ENCODE assay signal across 8 cellular contexts in genomic region chr1:161390559-161390858, GRCh38. TPM values are rescaled to one million over a fixed set of nuclear protein-coding genes. Genes with fewer than 3 reads are reported as not detected.
DNase-seq lines count a peak whose midpoint lies in the region; ATAC-seq and TF ChIP-seq lines count a peak whose summit lies in the region.

No MANE protein-coding gene starts in this region.

- peak overlapping the region; percentile 95 for H3K9ac ChIP-seq in GM23248
- peak overlapping the region; percentile 75; the same call in 1 of the 2 replicates for H3K9ac ChIP-seq in iPS-20b (ENCODE audit: low read depth, low read length)

- 5 to 7% methylated on average over 13 of the region's 13 CpGs for whole genome bisulfite sequencing in GM23248 (ENCODE audit: low coverage in 1 of 2, low lambda C conversion rate in 2 of 2, missing lambda C conversion rate in 2 of 2), 2 experiments

- TF ChIP-seq CTCF in AG04449 (IDR thresholded peaks at IDR 0.05; ENCODE audit: insufficient read depth, low read length, missing control alignments): no peak

- H3K27me3 ChIP-seq in GM23248 (replicated peaks; ENCODE audit: insufficient read depth): no peaks in the 10 kb centered on the region
- H3K27me3 ChIP-seq in iPS-20b (ENCODE audit: insufficient read depth, low read length): peaks cover 9% of the 10 kb centered on the region

- peaks cover 38% of the 10 kb centered on the region for H3K4me1 Mint-ChIP-seq in activated CD8-positive, alpha-beta T cell treated with anti-CD3 and anti-CD28 coated beads, Interleukin-2, amount 10 ng/mL, durations not matched to agents 7 days and 5 days (ENCODE audit: low read depth)

- H3K4me3 ChIP-seq in AG04449 (ENCODE audit: low read depth, low read length) (peak overlapping the region; percentile 88), GM23248 (peak overlapping the region; percentile 83), iPS-20b (ENCODE audit: low read length) (peak overlapping the region; percentile 84)

- H3F3A ChIP-seq in GM23248 (ENCODE audit: insufficient read depth): no peaks in the 10 kb centered on the region

- peaks cover 4% of the 10 kb centered on the region for H3K36me3 Mint-ChIP-seq in activated CD8-positive, alpha-beta T cell treated with anti-CD3 and anti-CD28 coated beads, Interleukin-2, amount 10 ng/mL, durations not matched to agents 7 days and 5 days (ENCODE audit: low read depth)

- peak overlapping the region; percentile 88 for H2AFZ ChIP-seq in GM23248

- DNase-seq in AG04449 (ENCODE audit: low read depth, low spot score) (no peak), GM23248 (no peak), occipital lobe (lab: John Stamatoyannopoulos, UW) (no peak), epidermal melanocyte (ENCODE audit: insufficient read length, low spot score) (no peak)
- DNase-seq in activated CD8-positive, alpha-beta T cell treated with anti-CD3 and anti-CD28 coated beads, Interleukin-2, amount 10 ng/mL, durations not matched to agents 7 days and 5 days: no peak

- H3K36me3 ChIP-seq in GM23248 (ENCODE audit: low read depth) (no peaks in the 10 kb centered on the region), iPS-20b (ENCODE audit: insufficient read depth, low read depth, low read length) (no peaks in the 10 kb centered on the region)

- peak overlapping the region; percentile 89 for H3K4me3 Mint-ChIP-seq in activated CD8-positive, alpha-beta T cell treated with anti-CD3 and anti-CD28 coated beads, Interleukin-2, amount 10 ng/mL, durations not matched to agents 7 days and 5 days

- in situ Hi-C loops in GM23248 (cut with MboI): no loop called here

- H3K9me2 ChIP-seq in GM23248 (ENCODE audit: insufficient read depth): no peaks in the 10 kb centered on the region

- peaks cover 7% of the 10 kb centered on the region; the same call in 1 of the 2 replicates for H3K4me1 ChIP-seq in GM23248 (ENCODE audit: insufficient read depth)
- no peaks in the 10 kb centered on the region for H3K4me1 ChIP-seq in iPS-20b (ENCODE audit: insufficient read depth, low read length)

- peak overlapping the region; percentile 57 for H3K27ac ChIP-seq in GM23248
- no peak overlapping the region for H3K27ac ChIP-seq in iPS-20b (ENCODE audit: low read length)
- H3K27ac ChIP-seq in temporal lobe (ENCODE audit: low read depth, low read length): peak overlapping the region; percentile 80

- POLR2A ChIA-PET in AG04449 (lab: Yijun Ruan, JAX): no interaction called here
- POLR2A ChIA-PET in activated CD8-positive, alpha-beta T cell treated with anti-CD3 and anti-CD28 coated beads, Interleukin-2, amount 10 ng/mL, durations not matched to agents 7 days and 5 days (lab: Charles Lee): interaction anchor here (0.6 to 1.4 kb wide), 3 partner anchors 9 to 607 kb away, joined by 3 to 7 read pairs (median 3); no protein-coding TSS in a partner anchor

- ATAC-seq in activated CD8-positive, alpha-beta T cell treated with anti-CD3 and anti-CD28 coated beads, Interleukin-2, amount 10 ng/mL, durations not matched to agents 7 days and 5 days: no peak
- no peak for ATAC-seq in HG03135 (IDR thresholded peaks at IDR 0.05; ENCODE audit: unreplicated experiment)

- H3K4me2 ChIP-seq in GM23248 (ENCODE audit: unreplicated experiment): peak overlapping the region; percentile 86

- H3K9me3 ChIP-seq in GM23248 (ENCODE audit: low read depth) (no peaks in the 10 kb centered on the region), iPS-20b (ENCODE audit: insufficient read depth, low read depth, low read length) (no peaks in the 10 kb centered on the region)

- no peaks in the 10 kb centered on the region for H4K20me1 ChIP-seq in GM23248 (ENCODE audit: insufficient read depth)

- no peaks in the 10 kb centered on the region for H3K27me3 Mint-ChIP-seq in activated CD8-positive, alpha-beta T cell treated with anti-CD3 and anti-CD28 coated beads, Interleukin-2, amount 10 ng/mL, durations not matched to agents 7 days and 5 days (ENCODE audit: low read depth)

- peak overlapping the region; percentile 98 for H3K27ac Mint-ChIP-seq in activated CD8-positive, alpha-beta T cell treated with anti-CD3 and anti-CD28 coated beads, Interleukin-2, amount 10 ng/mL, durations not matched to agents 7 days and 5 days

- H3K9me3 Mint-ChIP-seq in activated CD8-positive, alpha-beta T cell treated with anti-CD3 and anti-CD28 coated beads, Interleukin-2, amount 10 ng/mL, durations not matched to agents 7 days and 5 days (ENCODE audit: insufficient read depth): no peaks in the 10 kb centered on the region

- H3K79me2 ChIP-seq in GM23248 (ENCODE audit: insufficient read depth): no peaks in the 10 kb centered on the region

- CTCF ChIA-PET in AG04449 (lab: Yijun Ruan, JAX): interaction anchor here (0.6 to 1.1 kb wide), 2 partner anchors 50 to 676 kb away, joined by 3 read pairs; no protein-coding TSS in a partner anchor
- CTCF ChIA-PET in activated CD8-positive, alpha-beta T cell treated with anti-CD3 and anti-CD28 coated beads, Interleukin-2, amount 10 ng/mL, durations not matched to agents 7 days and 5 days (lab: Charles Lee): interaction anchor here (1.2 to 2.5 kb wide), 3 partner anchors 9 to 165 kb away, joined by 8 to 13 read pairs (median 10); partner anchors contain the start of gene TOMM40L

RNA-seq across cellular contexts. Expression of gene CFAP126, which starts 22.8 kb away (rescaled TPM):
- not detected in 2 replicates for total RNA-seq in GM23248 (2014; rRNA removed; shearing (Covaris generic))
- not detected in 2 replicates for polyA plus RNA-seq in GM23248 (2016; fragmentation: Nextera tagmentation; extraction: Ambion mirVana)
- not detected for total RNA-seq in activated CD8-positive, alpha-beta T cell treated with anti-CD3 and anti-CD28 coated beads, Interleukin-2, amount 10 ng/mL, durations not matched to agents 7 days and 5 days
- total RNA-seq in temporal lobe (0.49 TPM), occipital lobe (0.31 TPM)
